1 cellular context compared by ENCODE assay signal in the genomic region with DNA sequence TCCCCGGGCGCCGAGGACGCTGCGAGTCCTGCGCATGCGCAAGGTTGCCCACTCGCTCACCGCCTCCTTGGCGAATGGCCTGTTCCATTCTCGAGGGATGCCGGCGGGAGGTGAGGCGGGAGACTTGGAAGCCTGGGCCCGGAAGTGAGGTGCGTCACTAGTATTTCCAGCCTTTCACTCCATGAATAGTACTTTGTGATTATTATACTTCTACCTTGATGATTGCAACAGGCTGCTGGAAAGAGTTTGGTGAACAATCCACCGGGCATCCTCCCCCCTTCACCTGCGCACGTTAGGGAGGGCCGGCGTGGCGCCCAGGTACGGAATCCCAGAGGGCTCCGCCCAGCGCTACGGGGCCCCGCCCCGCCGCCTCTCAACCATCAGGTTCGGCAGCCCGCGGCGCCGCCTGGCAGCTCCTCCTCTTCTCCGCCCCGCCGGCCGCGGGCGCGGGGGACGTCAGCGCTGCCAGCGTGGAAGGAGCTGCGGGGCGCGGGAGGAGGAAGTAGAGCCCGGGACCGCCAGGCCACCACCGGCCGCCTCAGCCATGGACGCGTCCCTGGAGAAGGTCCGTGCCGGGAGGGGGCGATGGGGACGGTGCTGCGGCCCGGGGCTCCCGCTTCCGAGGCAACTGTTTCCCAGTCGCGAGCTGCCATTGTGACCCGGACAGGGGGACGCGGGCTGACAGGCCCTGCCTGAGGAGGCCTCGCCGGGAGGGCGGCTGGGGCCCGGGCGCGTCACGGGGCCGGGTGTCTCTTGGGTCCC.
TF ChIP-seq lines count a peak whose summit lies in the region.
"Not testable (repeated sequence)": the region's sequence is repeated elsewhere in the genome, so short reads cannot be mapped to it uniquely, and the experiment has no call there.

PDXDC1 (plus strand) TSS at position 371 of the 762 bp plus-strand sequence; CDS start at position 545, 174 bp downstream.

TF ChIP-seq in K562, 482 proteins besides CTCF, POLR2A, EP300 and RAD21 (continued from another document and continues in another):
- TF ChIP-seq TOE1 (IDR thresholded peaks at IDR 0.05; ENCODE audit: borderline replicate concordance) (peak; percentile 98), PHF21A (IDR thresholded peaks at IDR 0.05; ENCODE audit: borderline replicate concordance, low read depth) (0 out of 2 replicates have a peak, but pooled peaks have one; percentile 27), SAFB (IDR thresholded peaks at IDR 0.05; ENCODE audit: borderline replicate concordance, low read depth, low read length) (peak; percentile 78; the same call in 1 of the 2 replicates), CXXC5 (CRISPR knock-in tag; IDR thresholded peaks at IDR 0.05) (peak; percentile 96), CHD1 (IDR thresholded peaks at IDR 0.05; ENCODE audit: low read length) (peak; percentile 37), POLR2G (IDR thresholded peaks at IDR 0.05; ENCODE audit: low read depth, low read length) (peak; percentile 92), FOXK2 (conservative IDR thresholded peaks at IDR 0.05 in 1 of 2, IDR thresholded peaks at IDR 0.05 in 1 of 2; ENCODE audit: low read depth in 2 of 2) (peak in 1 of 2 experiments; percentile 99; a peak in 2 of 4 replicates), BHLHE40 (IDR thresholded peaks at IDR 0.05; ENCODE audit: low read length) (peak; percentile 83), ZEB2 (IDR thresholded peaks at IDR 0.05) (peak; percentile 88), NR2C2 (CRISPR knock-in tag; IDR thresholded peaks at IDR 0.05) (peak; percentile 32; the same call in 1 of the 2 replicates), NR2C2 (tag; IDR thresholded peaks at IDR 0.05) (peak; percentile 80), KDM2B (CRISPR knock-in tag; IDR thresholded peaks at IDR 0.05) (peak; percentile 94), SIN3B (IDR thresholded peaks at IDR 0.05; ENCODE audit: low read depth) (peak; percentile 63; the same call in 1 of the 2 replicates), KAT7 (CRISPR knock-in tag; IDR thresholded peaks at IDR 0.05; ENCODE audit: borderline replicate concordance) (peak; percentile 94; the same call in 1 of the 2 replicates), TAF1 (IDR thresholded peaks at IDR 0.05; ENCODE audit: control insufficient read depth, extremely low read depth, insufficient read depth, low read length, severe bottlenecking) (peak; percentile 77), TGIF2 (CRISPR knock-in tag; IDR thresholded peaks at IDR 0.05) (peak; percentile 92; the same call in 1 of the 2 replicates), ASH1L (IDR thresholded peaks at IDR 0.05; ENCODE audit: borderline replicate concordance, low read depth, partially characterized antibody) (peak; percentile 70), CCNT2 (IDR thresholded peaks at IDR 0.05; ENCODE audit: borderline replicate concordance, extremely low read depth, insufficient read length, low read depth, low read length) (peak; percentile 63), HMGXB4 (CRISPR knock-in tag; IDR thresholded peaks at IDR 0.05) (peak; percentile 61; the same call in 1 of the 2 replicates), SIN3A (IDR thresholded peaks at IDR 0.05; ENCODE audit: borderline replicate concordance in 2 of 2, control insufficient read depth in 1 of 2, low read depth in 2 of 2, low read length in 2 of 2) (peak; percentile 76 to 86; a peak in 3 of 4 replicates), DPF2 (IDR thresholded peaks at IDR 0.05) (peak; percentile 10; the same call in 1 of the 2 replicates), LCOR (CRISPR knock-in tag; IDR thresholded peaks at IDR 0.05) (peak; percentile 60; the same call in 1 of the 2 replicates), SMAD4 (CRISPR knock-in tag; conservative IDR thresholded peaks at IDR 0.05) (peak; percentile 78), GATAD2B (IDR thresholded peaks at IDR 0.05; ENCODE audit: borderline replicate concordance) (peak; percentile 46; the same call in 1 of the 2 replicates), HDAC1 (IDR thresholded peaks at IDR 0.05) (peak in 1 of 2 experiments; percentile 78; a peak in 2 of 4 replicates), CTBP1 (IDR thresholded peaks at IDR 0.05; ENCODE audit: borderline replicate concordance) (peak; percentile 98), NONO (IDR thresholded peaks at IDR 0.05; ENCODE audit: low read depth in 2 of 2, low read length in 1 of 2) (peak; percentile 82 to 98), JUN (CRISPR knock-in tag; IDR thresholded peaks at IDR 0.05; ENCODE audit: borderline replicate concordance) (peak; percentile 84), MYC (IDR thresholded peaks at IDR 0.05; ENCODE audit: low read depth, low read length) (peak; percentile 77), ZNF263 (CRISPR knock-in tag; IDR thresholded peaks at IDR 0.05; ENCODE audit: borderline replicate concordance) (peak; percentile 35; the same call in 1 of the 2 replicates), HNRNPL (IDR thresholded peaks at IDR 0.05; ENCODE audit: low read depth, low read length) (peak; percentile 81; the same call in 1 of the 2 replicates), ZFX (CRISPR knock-in tag; IDR thresholded peaks at IDR 0.05) (peak; percentile 96), KDM4B (IDR thresholded peaks at IDR 0.05; ENCODE audit: borderline replicate concordance in 2 of 2, low read depth in 1 of 2) (peak in 1 of 2 experiments; percentile 63; a peak in 1 of 4 replicates), ESRRA (IDR thresholded peaks at IDR 0.05; ENCODE audit: borderline replicate concordance, low read depth) (peak; percentile 41; the same call in 1 of the 2 replicates), E2F3 (CRISPR knock-in tag; IDR thresholded peaks at IDR 0.05) (peak; percentile 46), CREM (IDR thresholded peaks at IDR 0.05; ENCODE audit: low read depth) (peak; percentile 78), SOX6 (IDR thresholded peaks at IDR 0.05) (peak; percentile 47), SUPT5H (IDR thresholded peaks at IDR 0.05) (peak; percentile 85), RBBP5 (IDR thresholded peaks at IDR 0.05; ENCODE audit: borderline replicate concordance, insufficient read depth, low read length, poor library complexity, severe bottlenecking) (peak; percentile 60), RB1 (IDR thresholded peaks at IDR 0.05; ENCODE audit: low read depth) (peak; percentile 84)
- TF ChIP-seq TOE1 (CRISPR knock-in tag; IDR thresholded peaks at IDR 0.05; ENCODE audit: borderline replicate concordance, low read depth); JUN (IDR thresholded peaks at IDR 0.05; ENCODE audit: borderline replicate concordance, low read depth, low read length); MYC (CRISPR knock-in tag; IDR thresholded peaks at IDR 0.05; ENCODE audit: borderline replicate concordance, low read depth): not testable (repeated sequence)
- TF ChIP-seq, protein P1, sequence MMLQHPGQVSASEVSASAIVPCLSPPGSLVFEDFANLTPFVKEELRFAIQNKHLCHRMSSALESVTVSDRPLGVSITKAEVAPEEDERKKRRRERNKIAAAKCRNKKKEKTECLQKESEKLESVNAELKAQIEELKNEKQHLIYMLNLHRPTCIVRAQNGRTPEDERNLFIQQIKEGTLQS (IDR thresholded peaks at IDR 0.05), result peak; percentile 24; the same call in 1 of the 2 replicates
- TF ChIP-seq, protein P1 (CRISPR knock-in tag; conservative IDR thresholded peaks at IDR 0.05), result not testable (repeated sequence)
- TF ChIP-seq, protein P2, sequence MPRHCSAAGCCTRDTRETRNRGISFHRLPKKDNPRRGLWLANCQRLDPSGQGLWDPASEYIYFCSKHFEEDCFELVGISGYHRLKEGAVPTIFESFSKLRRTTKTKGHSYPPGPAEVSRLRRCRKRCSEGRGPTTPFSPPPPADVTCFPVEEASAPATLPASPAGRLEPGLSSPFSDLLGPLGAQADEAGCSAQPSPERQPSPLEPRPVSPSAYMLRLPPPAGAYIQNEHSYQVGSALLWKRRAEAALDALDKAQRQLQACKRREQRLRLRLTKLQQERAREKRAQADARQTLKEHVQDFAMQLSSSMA (CRISPR knock-in tag; IDR thresholded peaks at IDR 0.05), result peak; percentile 72; the same call in 1 of the 2 replicates
- TF ChIP-seq, protein P3, sequence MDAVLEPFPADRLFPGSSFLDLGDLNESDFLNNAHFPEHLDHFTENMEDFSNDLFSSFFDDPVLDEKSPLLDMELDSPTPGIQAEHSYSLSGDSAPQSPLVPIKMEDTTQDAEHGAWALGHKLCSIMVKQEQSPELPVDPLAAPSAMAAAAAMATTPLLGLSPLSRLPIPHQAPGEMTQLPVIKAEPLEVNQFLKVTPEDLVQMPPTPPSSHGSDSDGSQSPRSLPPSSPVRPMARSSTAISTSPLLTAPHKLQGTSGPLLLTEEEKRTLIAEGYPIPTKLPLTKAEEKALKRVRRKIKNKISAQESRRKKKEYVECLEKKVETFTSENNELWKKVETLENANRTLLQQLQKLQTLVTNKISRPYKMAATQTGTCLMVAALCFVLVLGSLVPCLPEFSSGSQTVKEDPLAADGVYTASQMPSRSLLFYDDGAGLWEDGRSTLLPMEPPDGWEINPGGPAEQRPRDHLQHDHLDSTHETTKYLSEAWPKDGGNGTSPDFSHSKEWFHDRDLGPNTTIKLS (IDR thresholded peaks at IDR 0.05; ENCODE audit: borderline replicate concordance, low read depth), result peak; percentile 99
- TF ChIP-seq, protein P4, sequence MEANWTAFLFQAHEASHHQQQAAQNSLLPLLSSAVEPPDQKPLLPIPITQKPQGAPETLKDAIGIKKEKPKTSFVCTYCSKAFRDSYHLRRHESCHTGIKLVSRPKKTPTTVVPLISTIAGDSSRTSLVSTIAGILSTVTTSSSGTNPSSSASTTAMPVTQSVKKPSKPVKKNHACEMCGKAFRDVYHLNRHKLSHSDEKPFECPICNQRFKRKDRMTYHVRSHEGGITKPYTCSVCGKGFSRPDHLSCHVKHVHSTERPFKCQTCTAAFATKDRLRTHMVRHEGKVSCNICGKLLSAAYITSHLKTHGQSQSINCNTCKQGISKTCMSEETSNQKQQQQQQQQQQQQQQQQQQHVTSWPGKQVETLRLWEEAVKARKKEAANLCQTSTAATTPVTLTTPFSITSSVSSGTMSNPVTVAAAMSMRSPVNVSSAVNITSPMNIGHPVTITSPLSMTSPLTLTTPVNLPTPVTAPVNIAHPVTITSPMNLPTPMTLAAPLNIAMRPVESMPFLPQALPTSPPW (CRISPR knock-in tag; IDR thresholded peaks at IDR 0.05), result peak; percentile 72
- TF ChIP-seq, protein P5, sequence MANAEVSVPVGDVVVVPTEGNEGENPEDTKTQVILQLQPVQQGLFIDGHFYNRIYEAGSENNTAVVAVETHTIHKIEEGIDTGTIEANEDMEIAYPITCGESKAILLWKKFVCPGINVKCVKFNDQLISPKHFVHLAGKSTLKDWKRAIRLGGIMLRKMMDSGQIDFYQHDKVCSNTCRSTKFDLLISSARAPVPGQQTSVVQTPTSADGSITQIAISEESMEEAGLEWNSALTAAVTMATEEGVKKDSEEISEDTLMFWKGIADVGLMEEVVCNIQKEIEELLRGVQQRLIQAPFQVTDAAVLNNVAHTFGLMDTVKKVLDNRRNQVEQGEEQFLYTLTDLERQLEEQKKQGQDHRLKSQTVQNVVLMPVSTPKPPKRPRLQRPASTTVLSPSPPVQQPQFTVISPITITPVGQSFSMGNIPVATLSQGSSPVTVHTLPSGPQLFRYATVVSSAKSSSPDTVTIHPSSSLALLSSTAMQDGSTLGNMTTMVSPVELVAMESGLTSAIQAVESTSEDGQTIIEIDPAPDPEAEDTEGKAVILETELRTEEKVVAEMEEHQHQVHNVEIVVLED (CRISPR knock-in tag; IDR thresholded peaks at IDR 0.05), result peak; percentile 84
- TF ChIP-seq, protein P6, sequence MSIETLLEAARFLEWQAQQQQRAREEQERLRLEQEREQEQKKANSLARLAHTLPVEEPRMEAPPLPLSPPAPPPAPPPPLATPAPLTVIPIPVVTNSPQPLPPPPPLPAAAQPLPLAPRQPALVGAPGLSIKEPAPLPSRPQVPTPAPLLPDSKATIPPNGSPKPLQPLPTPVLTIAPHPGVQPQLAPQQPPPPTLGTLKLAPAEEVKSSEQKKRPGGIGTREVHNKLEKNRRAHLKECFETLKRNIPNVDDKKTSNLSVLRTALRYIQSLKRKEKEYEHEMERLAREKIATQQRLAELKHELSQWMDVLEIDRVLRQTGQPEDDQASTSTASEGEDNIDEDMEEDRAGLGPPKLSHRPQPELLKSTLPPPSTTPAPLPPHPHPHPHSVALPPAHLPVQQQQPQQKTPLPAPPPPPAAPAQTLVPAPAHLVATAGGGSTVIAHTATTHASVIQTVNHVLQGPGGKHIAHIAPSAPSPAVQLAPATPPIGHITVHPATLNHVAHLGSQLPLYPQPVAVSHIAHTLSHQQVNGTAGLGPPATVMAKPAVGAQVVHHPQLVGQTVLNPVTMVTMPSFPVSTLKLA (conservative IDR thresholded peaks at IDR 0.05), result peak; percentile 78 to 90
- TF ChIP-seq, protein P7, sequence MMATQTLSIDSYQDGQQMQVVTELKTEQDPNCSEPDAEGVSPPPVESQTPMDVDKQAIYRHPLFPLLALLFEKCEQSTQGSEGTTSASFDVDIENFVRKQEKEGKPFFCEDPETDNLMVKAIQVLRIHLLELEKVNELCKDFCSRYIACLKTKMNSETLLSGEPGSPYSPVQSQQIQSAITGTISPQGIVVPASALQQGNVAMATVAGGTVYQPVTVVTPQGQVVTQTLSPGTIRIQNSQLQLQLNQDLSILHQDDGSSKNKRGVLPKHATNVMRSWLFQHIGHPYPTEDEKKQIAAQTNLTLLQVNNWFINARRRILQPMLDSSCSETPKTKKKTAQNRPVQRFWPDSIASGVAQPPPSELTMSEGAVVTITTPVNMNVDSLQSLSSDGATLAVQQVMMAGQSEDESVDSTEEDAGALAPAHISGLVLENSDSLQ (IDR thresholded peaks at IDR 0.05), result peak; percentile 20; the same call in 1 of the 2 replicates
- TF ChIP-seq, protein P8, sequence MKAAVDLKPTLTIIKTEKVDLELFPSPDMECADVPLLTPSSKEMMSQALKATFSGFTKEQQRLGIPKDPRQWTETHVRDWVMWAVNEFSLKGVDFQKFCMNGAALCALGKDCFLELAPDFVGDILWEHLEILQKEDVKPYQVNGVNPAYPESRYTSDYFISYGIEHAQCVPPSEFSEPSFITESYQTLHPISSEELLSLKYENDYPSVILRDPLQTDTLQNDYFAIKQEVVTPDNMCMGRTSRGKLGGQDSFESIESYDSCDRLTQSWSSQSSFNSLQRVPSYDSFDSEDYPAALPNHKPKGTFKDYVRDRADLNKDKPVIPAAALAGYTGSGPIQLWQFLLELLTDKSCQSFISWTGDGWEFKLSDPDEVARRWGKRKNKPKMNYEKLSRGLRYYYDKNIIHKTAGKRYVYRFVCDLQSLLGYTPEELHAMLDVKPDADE (conservative IDR thresholded peaks at IDR 0.05; ENCODE audit: control insufficient read depth, low read depth, low read length), result peak; percentile 36; the same call in 1 of the 2 replicates
